In the genomic region with DNA sequence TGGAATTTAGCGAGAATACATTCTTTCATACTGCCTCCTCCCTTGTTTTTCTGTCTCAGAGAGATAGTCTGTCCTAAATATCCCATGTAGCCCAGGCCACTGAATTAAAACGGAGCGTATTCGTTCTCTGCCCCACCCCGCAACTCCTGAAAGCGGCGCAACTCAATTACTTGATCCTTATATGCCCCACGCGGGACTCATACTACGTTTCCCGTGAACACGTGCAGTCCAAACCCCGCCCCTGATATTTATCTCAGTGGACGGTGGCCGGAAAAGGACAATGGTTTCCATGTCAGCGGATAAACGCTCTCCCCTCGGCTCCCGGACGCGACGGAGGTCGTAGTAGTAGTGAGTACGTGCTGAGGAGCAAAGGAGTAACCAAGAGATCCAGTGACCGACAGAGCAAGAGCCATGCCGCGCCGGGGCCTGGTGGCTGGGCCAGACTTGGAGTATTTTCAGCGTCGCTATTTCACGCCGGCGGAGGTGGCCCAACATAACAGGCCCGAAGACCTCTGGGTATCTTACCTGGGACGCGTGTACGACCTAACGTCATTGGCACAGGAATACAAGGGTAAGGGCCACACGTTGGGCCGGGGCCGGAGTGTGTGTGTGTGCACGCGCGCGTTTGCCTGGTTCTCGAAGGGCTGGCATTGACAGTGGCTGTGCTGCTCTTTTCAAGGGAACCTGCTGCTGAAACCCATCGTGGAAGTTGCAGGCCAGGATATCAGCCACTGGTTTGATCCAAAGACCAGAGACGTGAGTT, we compare ENCODE assay signal across 1 cellular context.
A peak's percentile ranks its signal among the peaks of the same experiment; 100 is the strongest.
TF ChIP-seq lines count a peak whose summit lies in the region.

A gene with protein sequence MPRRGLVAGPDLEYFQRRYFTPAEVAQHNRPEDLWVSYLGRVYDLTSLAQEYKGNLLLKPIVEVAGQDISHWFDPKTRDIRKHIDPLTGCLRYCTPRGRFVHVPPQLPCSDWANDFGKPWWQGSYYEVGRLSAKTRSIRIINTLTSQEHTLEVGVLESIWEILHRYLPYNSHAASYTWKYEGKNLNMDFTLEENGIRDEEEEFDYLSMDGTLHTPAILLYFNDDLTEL (plus strand): TSS at position 280 of the 763 bp plus-strand sequence. CDS start 132 bp downstream, at position 412.

TF ChIP-seq in GM23338, 12 proteins besides CTCF, POLR2A, EP300 and RAD21 (continued from another document):
- TF ChIP-seq, protein P1, sequence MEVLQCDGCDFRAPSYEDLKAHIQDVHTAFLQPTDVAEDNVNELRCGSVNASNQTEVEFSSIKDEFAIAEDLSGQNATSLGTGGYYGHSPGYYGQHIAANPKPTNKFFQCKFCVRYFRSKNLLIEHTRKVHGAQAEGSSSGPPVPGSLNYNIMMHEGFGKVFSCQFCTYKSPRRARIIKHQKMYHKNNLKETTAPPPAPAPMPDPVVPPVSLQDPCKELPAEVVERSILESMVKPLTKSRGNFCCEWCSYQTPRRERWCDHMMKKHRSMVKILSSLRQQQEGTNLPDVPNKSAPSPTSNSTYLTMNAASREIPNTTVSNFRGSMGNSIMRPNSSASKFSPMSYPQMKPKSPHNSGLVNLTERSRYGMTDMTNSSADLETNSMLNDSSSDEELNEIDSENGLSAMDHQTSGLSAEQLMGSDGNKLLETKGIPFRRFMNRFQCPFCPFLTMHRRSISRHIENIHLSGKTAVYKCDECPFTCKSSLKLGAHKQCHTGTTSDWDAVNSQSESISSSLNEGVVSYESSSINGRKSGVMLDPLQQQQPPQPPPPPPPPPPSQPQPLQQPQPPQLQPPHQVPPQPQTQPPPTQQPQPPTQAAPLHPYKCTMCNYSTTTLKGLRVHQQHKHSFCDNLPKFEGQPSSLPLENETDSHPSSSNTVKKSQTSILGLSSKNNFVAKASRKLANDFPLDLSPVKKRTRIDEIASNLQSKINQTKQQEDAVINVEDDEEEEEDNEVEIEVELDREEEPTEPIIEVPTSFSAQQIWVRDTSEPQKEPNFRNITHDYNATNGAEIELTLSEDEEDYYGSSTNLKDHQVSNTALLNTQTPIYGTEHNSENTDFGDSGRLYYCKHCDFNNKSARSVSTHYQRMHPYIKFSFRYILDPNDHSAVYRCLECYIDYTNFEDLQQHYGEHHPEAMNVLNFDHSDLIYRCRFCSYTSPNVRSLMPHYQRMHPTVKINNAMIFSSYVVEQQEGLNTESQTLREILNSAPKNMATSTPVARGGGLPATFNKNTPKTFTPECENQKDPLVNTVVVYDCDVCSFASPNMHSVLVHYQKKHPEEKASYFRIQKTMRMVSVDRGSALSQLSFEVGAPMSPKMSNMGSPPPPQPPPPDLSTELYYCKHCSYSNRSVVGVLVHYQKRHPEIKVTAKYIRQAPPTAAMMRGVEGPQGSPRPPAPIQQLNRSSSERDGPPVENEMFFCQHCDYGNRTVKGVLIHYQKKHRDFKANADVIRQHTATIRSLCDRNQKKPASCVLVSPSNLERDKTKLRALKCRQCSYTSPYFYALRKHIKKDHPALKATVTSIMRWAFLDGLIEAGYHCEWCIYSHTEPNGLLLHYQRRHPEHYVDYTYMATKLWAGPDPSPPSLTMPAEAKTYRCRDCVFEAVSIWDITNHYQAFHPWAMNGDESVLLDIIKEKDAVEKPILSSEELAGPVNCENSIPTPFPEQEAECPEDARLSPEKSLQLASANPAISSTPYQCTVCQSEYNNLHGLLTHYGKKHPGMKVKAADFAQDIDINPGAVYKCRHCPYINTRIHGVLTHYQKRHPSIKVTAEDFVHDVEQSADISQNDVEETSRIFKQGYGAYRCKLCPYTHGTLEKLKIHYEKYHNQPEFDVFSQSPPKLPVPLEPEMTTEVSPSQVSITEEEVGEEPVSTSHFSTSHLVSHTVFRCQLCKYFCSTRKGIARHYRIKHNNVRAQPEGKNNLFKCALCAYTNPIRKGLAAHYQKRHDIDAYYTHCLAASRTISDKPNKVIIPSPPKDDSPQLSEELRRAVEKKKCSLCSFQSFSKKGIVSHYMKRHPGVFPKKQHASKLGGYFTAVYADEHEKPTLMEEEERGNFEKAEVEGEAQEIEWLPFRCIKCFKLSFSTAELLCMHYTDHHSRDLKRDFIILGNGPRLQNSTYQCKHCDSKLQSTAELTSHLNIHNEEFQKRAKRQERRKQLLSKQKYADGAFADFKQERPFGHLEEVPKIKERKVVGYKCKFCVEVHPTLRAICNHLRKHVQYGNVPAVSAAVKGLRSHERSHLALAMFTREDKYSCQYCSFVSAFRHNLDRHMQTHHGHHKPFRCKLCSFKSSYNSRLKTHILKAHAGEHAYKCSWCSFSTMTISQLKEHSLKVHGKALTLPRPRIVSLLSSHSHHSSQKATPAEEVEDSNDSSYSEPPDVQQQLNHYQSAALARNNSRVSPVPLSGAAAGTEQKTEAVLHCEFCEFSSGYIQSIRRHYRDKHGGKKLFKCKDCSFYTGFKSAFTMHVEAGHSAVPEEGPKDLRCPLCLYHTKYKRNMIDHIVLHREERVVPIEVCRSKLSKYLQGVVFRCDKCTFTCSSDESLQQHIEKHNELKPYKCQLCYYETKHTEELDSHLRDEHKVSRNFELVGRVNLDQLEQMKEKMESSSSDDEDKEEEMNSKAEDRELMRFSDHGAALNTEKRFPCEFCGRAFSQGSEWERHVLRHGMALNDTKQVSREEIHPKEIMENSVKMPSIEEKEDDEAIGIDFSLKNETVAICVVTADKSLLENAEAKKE (CRISPR knock-in tag; IDR thresholded peaks at IDR 0.05): no peak
- TF ChIP-seq STAT1 (IDR thresholded peaks at IDR 0.05; ENCODE audit: unreplicated experiment) (no peak), ZNF331 (CRISPR knock-in tag; IDR thresholded peaks at IDR 0.05; ENCODE audit: low read depth) (no peak), EZH2phosphoT487 (IDR thresholded peaks at IDR 0.05; ENCODE audit: unreplicated experiment) (no peak), POLR2AphosphoS5 (IDR thresholded peaks at IDR 0.05; ENCODE audit: low read depth) (peak; percentile 59), NANOG (IDR thresholded peaks at IDR 0.05; ENCODE audit: borderline replicate concordance) (no peak), JUNB (IDR thresholded peaks at IDR 0.05; ENCODE audit: unreplicated experiment) (no peak)
TF ChIP-seq in GM23338: peak in this region for 3.
